In the genomic region with DNA sequence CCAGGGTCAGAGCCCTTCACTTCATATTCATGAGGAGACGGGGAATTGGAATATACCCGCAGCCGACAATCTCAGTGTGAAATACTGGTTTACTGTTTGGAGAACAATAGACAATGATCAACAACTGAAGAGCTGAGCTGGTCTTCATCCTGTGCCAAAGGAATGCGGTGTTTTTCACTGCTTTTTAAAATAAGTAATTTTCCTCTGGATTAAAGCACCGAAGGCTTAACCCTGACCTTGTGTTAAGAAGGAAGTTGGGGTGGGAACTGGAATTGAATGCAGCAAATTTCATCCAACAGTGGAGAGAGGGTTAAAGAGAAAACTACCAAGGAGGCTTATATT, we compare ENCODE assay signal across 14 cellular contexts. TPM values are rescaled to one million over a fixed set of nuclear protein-coding genes. Genes with fewer than 3 reads are reported as not detected.
DNase-seq lines count a peak whose midpoint lies in the region; ATAC-seq and TF ChIP-seq lines count a peak whose summit lies in the region.
"Had no signal": no experiment of that assay in that cellular context is flagged by ENCODE, and none has a peak within 500 bp of the region (broad histone marks: within the 10 kb centered on the region; RNA-seq: fewer than 3 reads in every experiment).

A gene with protein sequence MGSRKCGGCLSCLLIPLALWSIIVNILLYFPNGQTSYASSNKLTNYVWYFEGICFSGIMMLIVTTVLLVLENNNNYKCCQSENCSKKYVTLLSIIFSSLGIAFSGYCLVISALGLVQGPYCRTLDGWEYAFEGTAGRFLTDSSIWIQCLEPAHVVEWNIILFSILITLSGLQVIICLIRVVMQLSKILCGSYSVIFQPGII (minus strand): TSS at position 119 of the 342 bp plus-strand sequence. CDS start 254 bp downstream, outside the sequence.

- intact Hi-C loops in posterior vena cava (cut with DNase I): no loop called here

- peaks cover 4% of the 10 kb centered on the region for H3K27me3 Mint-ChIP-seq in activated CD8-positive, alpha-beta T cell treated with anti-CD3 and anti-CD28 coated beads, Interleukin-2, amount 10 ng/mL, durations not matched to agents 7 days and 5 days (ENCODE audit: low read depth)

- H3K27ac ChIP-seq in coronary artery: peak within 1 kb of the TSS in 1 of 2 donors; percentile 27
- H3K27ac ChIP-seq: SJCRH30 had no signal

- no peaks in the 10 kb centered on the region for H3K4me1 Mint-ChIP-seq in activated CD8-positive, alpha-beta T cell treated with anti-CD3 and anti-CD28 coated beads, Interleukin-2, amount 10 ng/mL, durations not matched to agents 7 days and 5 days (ENCODE audit: low read depth)
- no peaks in the 10 kb centered on the region for H3K4me1 Mint-ChIP-seq in stimulated activated effector memory CD8-positive, alpha-beta T cell treated with anti-CD3 and anti-CD28 coated beads, Interleukin-12 subunit alpha, Interleukin-12 subunit beta, amount 100 ng/mL, for 72 hours

- H3K4me3 ChIP-seq in HAP-1 (no peak within 1 kb of the TSS), coronary artery (peak within 1 kb of the TSS; percentile 23)
- H3K4me3 ChIP-seq: SJCRH30, thoracic aorta had no signal

- peaks cover 3% of the 10 kb centered on the region; the same call in 1 of the 2 replicates for H3K4me1 ChIP-seq in HAP-1

- no peak within 1 kb of the TSS for H3K4me3 Mint-ChIP-seq in activated CD8-positive, alpha-beta T cell treated with anti-CD3 and anti-CD28 coated beads, Interleukin-2, amount 10 ng/mL, durations not matched to agents 7 days and 5 days
- H3K4me3 Mint-ChIP-seq in stimulated activated effector memory CD8-positive, alpha-beta T cell treated with anti-CD3 and anti-CD28 coated beads, Interleukin-12 subunit alpha, Interleukin-12 subunit beta, amount 100 ng/mL, for 72 hours: no peak within 1 kb of the TSS
- H3K4me3 Mint-ChIP-seq: activated naive CD4-positive, alpha-beta T cell treated with anti-CD3 and anti-CD28 coated beads for 36 hours; neural crest cell had no signal

- CTCF ChIA-PET in activated CD8-positive, alpha-beta T cell treated with anti-CD3 and anti-CD28 coated beads, Interleukin-2, amount 10 ng/mL, durations not matched to agents 7 days and 5 days (lab: Charles Lee): no interaction called here

- no peaks in the 10 kb centered on the region for H3K36me3 ChIP-seq in HAP-1 (replicated peaks)
- H3K36me3 ChIP-seq: SJCRH30, thoracic aorta had no signal

- in situ Hi-C loops in HAP-1 (cut with MboI; ENCODE audit: low sequenced_read_pairs): no loop called here

- H3K9me3 ChIP-seq in HAP-1: no peaks in the 10 kb centered on the region
- H3K9me3 ChIP-seq: SJCRH30, thoracic aorta had no signal

- POLR2A ChIA-PET in activated CD8-positive, alpha-beta T cell treated with anti-CD3 and anti-CD28 coated beads, Interleukin-2, amount 10 ng/mL, durations not matched to agents 7 days and 5 days (lab: Charles Lee): no interaction called here

- H3K9me3 Mint-ChIP-seq in activated CD8-positive, alpha-beta T cell treated with anti-CD3 and anti-CD28 coated beads, Interleukin-2, amount 10 ng/mL, durations not matched to agents 7 days and 5 days (ENCODE audit: insufficient read depth): no peaks in the 10 kb centered on the region
- H3K9me3 Mint-ChIP-seq in stimulated activated effector memory CD8-positive, alpha-beta T cell treated with anti-CD3 and anti-CD28 coated beads, Interleukin-12 subunit alpha, Interleukin-12 subunit beta, amount 100 ng/mL, for 72 hours: no peaks in the 10 kb centered on the region
- H3K9me3 Mint-ChIP-seq: activated naive CD4-positive, alpha-beta T cell treated with anti-CD3 and anti-CD28 coated beads for 36 hours had no signal

- H3K36me3 Mint-ChIP-seq in activated CD8-positive, alpha-beta T cell treated with anti-CD3 and anti-CD28 coated beads, Interleukin-2, amount 10 ng/mL, durations not matched to agents 7 days and 5 days (ENCODE audit: low read depth): no peaks in the 10 kb centered on the region
- no peaks in the 10 kb centered on the region for H3K36me3 Mint-ChIP-seq in stimulated activated effector memory CD8-positive, alpha-beta T cell treated with anti-CD3 and anti-CD28 coated beads, Interleukin-12 subunit alpha, Interleukin-12 subunit beta, amount 100 ng/mL, for 72 hours

- no peak for ATAC-seq in activated CD8-positive, alpha-beta T cell treated with anti-CD3 and anti-CD28 coated beads, Interleukin-2, amount 10 ng/mL, durations not matched to agents 7 days and 5 days
- ATAC-seq in stimulated activated effector memory CD8-positive, alpha-beta T cell treated with anti-CD3 and anti-CD28 coated beads, Interleukin-12 subunit alpha, Interleukin-12 subunit beta, amount 100 ng/mL, for 72 hours: no peak

- no peak for TF ChIP-seq CTCF in coronary artery (IDR thresholded peaks at IDR 0.05)

- DNase-seq in HAP-1 (ENCODE audit: low spot score in 2 of 2): peak; percentile 14 to 46
- no peak for DNase-seq in coronary artery (ENCODE audit: low spot score)
- peak; percentile 17 for DNase-seq in inferior parietal cortex (ENCODE audit: extremely low spot score)
- peak; percentile 54 for DNase-seq in renal cortical epithelial cell (ENCODE audit: low read depth)
- DNase-seq in posterior vena cava (ENCODE audit: low spot score): no peak
- DNase-seq in SW480 (ENCODE audit: low spot score): no peak
- no peak for DNase-seq in activated CD8-positive, alpha-beta T cell treated with anti-CD3 and anti-CD28 coated beads, Interleukin-2, amount 10 ng/mL, durations not matched to agents 7 days and 5 days
- DNase-seq in stimulated activated effector memory CD8-positive, alpha-beta T cell treated with anti-CD3 and anti-CD28 coated beads, Interleukin-12 subunit alpha, Interleukin-12 subunit beta, amount 100 ng/mL, for 72 hours (ENCODE audit: low spot score in 2 of 2): no peak
- DNase-seq: activated naive CD4-positive, alpha-beta T cell treated with anti-CD3 and anti-CD28 coated beads for 36 hours; HCEC 1CT; NCI-H510A treated with DMSO at 0.1 percent for 48 hours; SJCRH30 had no signal

- no peak within 1 kb of the TSS for H3K27ac Mint-ChIP-seq in activated CD8-positive, alpha-beta T cell treated with anti-CD3 and anti-CD28 coated beads, Interleukin-2, amount 10 ng/mL, durations not matched to agents 7 days and 5 days
- H3K27ac Mint-ChIP-seq in stimulated activated effector memory CD8-positive, alpha-beta T cell treated with anti-CD3 and anti-CD28 coated beads, Interleukin-12 subunit alpha, Interleukin-12 subunit beta, amount 100 ng/mL, for 72 hours: no peak within 1 kb of the TSS
- H3K27ac Mint-ChIP-seq: activated naive CD4-positive, alpha-beta T cell treated with anti-CD3 and anti-CD28 coated beads for 36 hours had no signal

- peaks cover 13% of the 10 kb centered on the region for H3K27me3 ChIP-seq in HAP-1 (ENCODE audit: low read depth)
- H3K27me3 ChIP-seq: SJCRH30 had no signal

RNA-seq across cellular contexts. Expression of the gene that starts here (rescaled TPM):
- total RNA-seq in renal cortical epithelial cell (11.9 and 21.5 TPM in 2 replicates), posterior vena cava (1 to 10 TPM; 5.6 to 6.6 TPM)
- not detected for total RNA-seq in activated CD8-positive, alpha-beta T cell treated with anti-CD3 and anti-CD28 coated beads, Interleukin-2, amount 10 ng/mL, durations not matched to agents 7 days and 5 days
- total RNA-seq: activated naive CD4-positive, alpha-beta T cell treated with anti-CD3 and anti-CD28 coated beads for 36 hours; neural crest cell; SJCRH30 had no signal

Comparison
In these comparisons a context has a peak if more than half of its experiments do, and no peak if none do; other contexts are left out.
1. RNA of the gene that starts here (total RNA-seq): 11.9 to 21.5 TPM in renal cortical epithelial cell and 5.6 to 6.6 TPM in posterior vena cava; not detected in activated CD8-positive, alpha-beta T cell treated with anti-CD3 and anti-CD28 coated beads, Interleukin-2, amount 10 ng/mL, durations not matched to agents 7 days and 5 days; every median in the first group is over 4 times any median in the second.
2. DNase-seq: peak in HAP-1 (2 of 2), inferior parietal cortex (single experiment) and renal cortical epithelial cell (single experiment); none in coronary artery (single experiment), posterior vena cava (single experiment), SW480 (single experiment), activated CD8-positive, alpha-beta T cell treated with anti-CD3 and anti-CD28 coated beads, Interleukin-2, amount 10 ng/mL, durations not matched to agents 7 days and 5 days (single experiment) and stimulated activated effector memory CD8-positive, alpha-beta T cell treated with anti-CD3 and anti-CD28 coated beads, Interleukin-12 subunit alpha, Interleukin-12 subunit beta, amount 100 ng/mL, for 72 hours (0 of 2).